13 cellular contexts compared by ENCODE assay signal in the genomic region with DNA sequence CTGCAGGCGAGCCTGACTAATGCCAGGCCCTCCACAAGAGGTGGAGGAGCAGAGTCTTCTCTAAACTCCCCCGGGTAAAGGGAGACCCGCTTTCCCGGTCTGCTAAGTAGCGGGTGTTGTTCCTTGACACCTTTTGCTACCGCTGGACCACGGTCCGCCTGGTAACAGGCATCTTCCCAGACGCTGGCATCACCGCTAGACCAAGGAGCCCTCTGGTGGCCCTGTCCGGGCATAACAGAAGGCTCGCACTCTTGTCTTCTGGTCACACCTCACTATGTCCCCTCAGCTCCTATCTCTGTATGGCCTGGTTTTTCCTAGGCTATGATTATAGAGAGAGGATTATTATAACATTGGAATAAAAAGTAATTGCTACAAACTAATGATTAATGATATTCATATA. TPM values are rescaled to one million over a fixed set of nuclear protein-coding genes. Genes with fewer than 3 reads are reported as not detected.
DNase-seq lines count a peak whose midpoint lies in the region; ATAC-seq and TF ChIP-seq lines count a peak whose summit lies in the region.
"Not testable (repeated sequence)": the region's sequence is repeated elsewhere in the genome, so short reads cannot be mapped to it uniquely, and the experiment has no call there.
"Had no signal": no experiment of that assay in that cellular context is flagged by ENCODE, and none has a peak within 500 bp of the region (broad histone marks: within the 10 kb centered on the region; RNA-seq: fewer than 3 reads in every experiment).

No MANE protein-coding gene starts in this region.

- not testable (repeated sequence) for H4K5ac ChIP-seq in H9 (ENCODE audit: insufficient read length, low read depth, low read length)

- H3K9me3 Mint-ChIP-seq in H9 = peaks cover 11% of the 10 kb centered on the region in 2 experiments; a peak in 4 of 5 replicates
- not testable (repeated sequence) for H3K9me3 Mint-ChIP-seq in activated CD8-positive, alpha-beta memory T cell treated with anti-CD3 and anti-CD28 coated beads, Interleukin-2, amount 10 ng/mL, durations not matched to agents 7 days and 5 days (ENCODE audit: low read depth); brain

- H2BK20ac ChIP-seq in H9 (ENCODE audit: low read depth, low read length, poor library complexity, severe bottlenecking) = not testable (repeated sequence)

- not testable (repeated sequence) for H3K79me1 ChIP-seq in H9 (ENCODE audit: insufficient read depth, low read depth, low read length, poor library complexity, severe bottlenecking)

- H3K18ac ChIP-seq in H9 (ENCODE audit: insufficient read length, low read depth, low read length) = not testable (repeated sequence)

- H3K56ac ChIP-seq in H9 (ENCODE audit: insufficient read length, low read depth, low read length) = not testable (repeated sequence)

- not testable (repeated sequence) for H3K14ac ChIP-seq in H9 (ENCODE audit: insufficient read depth, low read length)

- not testable (repeated sequence) for H3K27ac Mint-ChIP-seq in H9; activated CD8-positive, alpha-beta memory T cell treated with anti-CD3 and anti-CD28 coated beads, Interleukin-2, amount 10 ng/mL, durations not matched to agents 7 days and 5 days; brain

- H2BK12ac ChIP-seq in H9 (ENCODE audit: insufficient read length, low read depth, low read length) = not testable (repeated sequence)

- H3K23ac ChIP-seq in H9 (ENCODE audit: insufficient read length, low read depth, low read length) = not testable (repeated sequence)

- not testable (repeated sequence) for H2AFZ ChIP-seq in H9 (ENCODE audit: low read length)

- not testable (repeated sequence) for H2AK5ac ChIP-seq in H9 (ENCODE audit: insufficient read length, low read length)

- H3K4me1 Mint-ChIP-seq in H9; activated CD8-positive, alpha-beta memory T cell treated with anti-CD3 and anti-CD28 coated beads, Interleukin-2, amount 10 ng/mL, durations not matched to agents 7 days and 5 days; brain: not testable (repeated sequence)

- peaks cover 0 to 11% (median 0%) of the 10 kb centered on the region in 3 experiments; a peak in 3 of 7 replicates for H3K36me3 Mint-ChIP-seq in H9 (ENCODE audit: insufficient read depth in 1 of 3, low read depth in 3 of 3)
- not testable (repeated sequence) for H3K36me3 Mint-ChIP-seq in activated CD8-positive, alpha-beta memory T cell treated with anti-CD3 and anti-CD28 coated beads, Interleukin-2, amount 10 ng/mL, durations not matched to agents 7 days and 5 days; brain

- not testable (repeated sequence) for H4K8ac ChIP-seq in H9 (replicated peaks; ENCODE audit: insufficient read length, low read depth, low read length)

- H4K20me1 ChIP-seq in H9 (ENCODE audit: control insufficient read depth, insufficient read depth, insufficient read length) = not testable (repeated sequence)

- CTCF ChIA-PET in RWPE1 (lab: Yijun Ruan, JAX) = not testable (repeated sequence)
- CTCF ChIA-PET in activated CD8-positive, alpha-beta memory T cell treated with anti-CD3 and anti-CD28 coated beads, Interleukin-2, amount 10 ng/mL, durations not matched to agents 7 days and 5 days (lab: Charles Lee) = interaction anchor here (1.3 to 2.0 kb wide), 3 partner anchors 10 to 41 kb away, joined by 3 to 6 read pairs (median 4); no protein-coding TSS in a partner anchor

- intact Hi-C loops in mucosa of descending colon (cut with DNase I, micrococcal nuclease) = not testable (repeated sequence)

- not testable (repeated sequence) for H3K4ac ChIP-seq in H9 (ENCODE audit: low read depth, low read length)

- not testable (repeated sequence) for H3K27ac ChIP-seq in H9 (ENCODE audit: insufficient read length, low read depth, low read length); RWPE1

- H3K9ac ChIP-seq in H9 (ENCODE audit: extremely low read depth, insufficient read length, low read length) = not testable (repeated sequence)

- H3K9me3 ChIP-seq in H9 (ENCODE audit: control insufficient read depth, low read depth, low read length); mucosa of descending colon: not testable (repeated sequence)

- H2BK120ac ChIP-seq in H9 (ENCODE audit: low read depth, low read length, poor library complexity, severe bottlenecking) = not testable (repeated sequence)

- not testable (repeated sequence) for H3K4me1 ChIP-seq in H9 (ENCODE audit: insufficient read depth, low read length); mucosa of descending colon (ENCODE audit: low read depth)

- H3K4me2 ChIP-seq in H9 (ENCODE audit: insufficient read depth, insufficient read length, low read length) = not testable (repeated sequence)

- H2BK5ac ChIP-seq in H9 (ENCODE audit: insufficient read length, low read length) = not testable (repeated sequence)

- not testable (repeated sequence) for H4K91ac ChIP-seq in H9 (ENCODE audit: insufficient read length, low read depth, low read length)

- peaks cover 25% of the 10 kb centered on the region for H3K27me3 Mint-ChIP-seq in H9 (ENCODE audit: low read depth)
- H3K27me3 Mint-ChIP-seq in activated CD8-positive, alpha-beta memory T cell treated with anti-CD3 and anti-CD28 coated beads, Interleukin-2, amount 10 ng/mL, durations not matched to agents 7 days and 5 days = not testable (repeated sequence)
- peaks cover 16% of the 10 kb centered on the region for H3K27me3 Mint-ChIP-seq in brain

- H3K36me3 ChIP-seq in mucosa of descending colon (ENCODE audit: low read depth) = not testable (repeated sequence)

- not testable (repeated sequence) for H3T11ph ChIP-seq in H9 (ENCODE audit: low read length)

- H3K23me2 ChIP-seq in H9 (ENCODE audit: insufficient read length, low read depth, low read length, poor library complexity, severe bottlenecking) = not testable (repeated sequence)

- POLR2A ChIA-PET in RWPE1 (lab: Yijun Ruan, JAX; ENCODE audit: low non-redundant PET) = not testable (repeated sequence)

- not testable (repeated sequence) for H3K4me3 Mint-ChIP-seq in H9; activated CD8-positive, alpha-beta memory T cell treated with anti-CD3 and anti-CD28 coated beads, Interleukin-2, amount 10 ng/mL, durations not matched to agents 7 days and 5 days; brain

- not testable (repeated sequence) for H2BK15ac ChIP-seq in H9 (ENCODE audit: low read depth, low read length)

- not testable (repeated sequence) for H3K27me3 ChIP-seq in H9 (ENCODE audit: insufficient read depth, low read length)

- peak; percentile 37 for TF ChIP-seq CTCF in AG10803 (conservative IDR thresholded peaks at IDR 0.05; ENCODE audit: low read length)
- TF ChIP-seq CTCF in H9 (conservative IDR thresholded peaks at IDR 0.05) = peak; percentile 63
- peak; percentile 55 for TF ChIP-seq CTCF in RWPE1 (conservative IDR thresholded peaks at IDR 0.05; ENCODE audit: low read depth)
- peak; percentile 44 to 49 for TF ChIP-seq CTCF in brain (conservative IDR thresholded peaks at IDR 0.05)
- TF ChIP-seq CTCF in fibroblast of villous mesenchyme (IDR thresholded peaks at IDR 0.05; ENCODE audit: insufficient read depth, low read depth, low read length) = peak; percentile 42
- TF ChIP-seq CTCF in mucosa of descending colon (IDR thresholded peaks at IDR 0.05) = not testable (repeated sequence)

- ATAC-seq in activated CD8-positive, alpha-beta memory T cell treated with anti-CD3 and anti-CD28 coated beads, Interleukin-2, amount 10 ng/mL, durations not matched to agents 7 days and 5 days; mucosa of descending colon: not testable (repeated sequence)

- H3K4me3 ChIP-seq in AG10803 (ENCODE audit: low read length); fibroblast of villous mesenchyme (ENCODE audit: low read depth, low read length); mucosa of descending colon: not testable (repeated sequence)

- DNase-seq in AG10803 (ENCODE audit: low read depth); H9; RWPE1 (ENCODE audit: low spot score); fibroblast of villous mesenchyme (ENCODE audit: low read depth): not testable (repeated sequence)
- DNase-seq in activated CD8-positive, alpha-beta memory T cell treated with anti-CD3 and anti-CD28 coated beads, Interleukin-2, amount 10 ng/mL, durations not matched to agents 7 days and 5 days = peak; percentile 52
- DNase-seq in mucosa of descending colon = peak in 2 of 3 donors; percentile 56 to 71
- DNase-seq in stimulated activated CD4-positive, alpha-beta T cell treated with anti-CD3 and anti-CD28 coated beads, Interleukin-2, amount 100 ng/mL, for 24 hours = peak; percentile 37 to 50

- not testable (repeated sequence) for H3K79me2 ChIP-seq in H9 (ENCODE audit: insufficient read depth, low read length)

- no CpG with 5 or more reads among the region's 12 CpGs for WGBS in H9 (ENCODE audit: extremely low coverage, insufficient read length, low lambda C conversion rate)

RNA-seq across cellular contexts. Expression of gene PNPLA5, which starts 12.6 kb away (rescaled TPM):
- total RNA-seq in H9 (2021) (5.2 and 5.5 TPM in 2 replicates), fibroblast of villous mesenchyme (not detected in 2 replicates), mucosa of descending colon (not detected)
- not detected for total RNA-seq in activated CD8-positive, alpha-beta memory T cell treated with anti-CD3 and anti-CD28 coated beads, Interleukin-2, amount 10 ng/mL, durations not matched to agents 7 days and 5 days
- 0.24 TPM for polyA plus RNA-seq in brain (ENCODE audit: insufficient read depth, low read depth, low replicate concordance)
- total RNA-seq: breast epithelium, gastrocnemius medialis, HT-29, SJCRH30, vagina had no signal

RNA-seq across cellular contexts. Expression of gene PNPLA3, which starts 19.2 kb away (rescaled TPM):
- total RNA-seq in H9 (2021) = 16.5 and 17.5 TPM in 2 replicates
- total RNA-seq in activated CD8-positive, alpha-beta memory T cell treated with anti-CD3 and anti-CD28 coated beads, Interleukin-2, amount 10 ng/mL, durations not matched to agents 7 days and 5 days = under 1 TPM in 1 of 2 experiments, not detected in 1; 0.19 TPM
- polyA plus RNA-seq in brain (ENCODE audit: insufficient read depth, low read depth, low replicate concordance) = 4.8 TPM
- 5.5 and 8.2 TPM in 2 replicates for total RNA-seq in fibroblast of villous mesenchyme
- under 1 TPM; 0.16 to 0.23 (median 0.22) TPM for total RNA-seq in mucosa of descending colon
- total RNA-seq: vagina had no signal

RNA-seq across cellular contexts. Expression of gene SULT4A1, which starts 42.1 kb away (rescaled TPM):
- 15.0 and 16.2 TPM in 2 replicates for total RNA-seq in H9 (2021)
- not detected for total RNA-seq in activated CD8-positive, alpha-beta memory T cell treated with anti-CD3 and anti-CD28 coated beads, Interleukin-2, amount 10 ng/mL, durations not matched to agents 7 days and 5 days
- 41.8 TPM for polyA plus RNA-seq in brain (ENCODE audit: insufficient read depth, low read depth, low replicate concordance)
- total RNA-seq in fibroblast of villous mesenchyme = not detected in 2 replicates
- 1 to 10 TPM in 1 of 3 donors, under 1 TPM in 1, not detected in 1; 0.34 to 4.1 TPM for total RNA-seq in mucosa of descending colon
- total RNA-seq: gastrocnemius medialis, HT-29, SJCRH30 had no signal

RNA-seq across cellular contexts. Expression of gene SAMM50, which starts 50.8 kb away (rescaled TPM):
- total RNA-seq in H9 (2021) = 56.6 and 57.2 TPM in 2 replicates
- total RNA-seq in activated CD8-positive, alpha-beta memory T cell treated with anti-CD3 and anti-CD28 coated beads, Interleukin-2, amount 10 ng/mL, durations not matched to agents 7 days and 5 days = 10 to 100 TPM; 42.2 to 57.9 TPM
- 117 TPM for polyA plus RNA-seq in brain (ENCODE audit: insufficient read depth, low read depth, low replicate concordance)
- 37.6 and 37.7 TPM in 2 replicates for total RNA-seq in fibroblast of villous mesenchyme
- total RNA-seq in mucosa of descending colon = 10 to 100 TPM; 37.7 to 52.0 (median 48.0) TPM
